Comparison of ENCODE assay signal across 13 cellular contexts in the genomic region with DNA sequence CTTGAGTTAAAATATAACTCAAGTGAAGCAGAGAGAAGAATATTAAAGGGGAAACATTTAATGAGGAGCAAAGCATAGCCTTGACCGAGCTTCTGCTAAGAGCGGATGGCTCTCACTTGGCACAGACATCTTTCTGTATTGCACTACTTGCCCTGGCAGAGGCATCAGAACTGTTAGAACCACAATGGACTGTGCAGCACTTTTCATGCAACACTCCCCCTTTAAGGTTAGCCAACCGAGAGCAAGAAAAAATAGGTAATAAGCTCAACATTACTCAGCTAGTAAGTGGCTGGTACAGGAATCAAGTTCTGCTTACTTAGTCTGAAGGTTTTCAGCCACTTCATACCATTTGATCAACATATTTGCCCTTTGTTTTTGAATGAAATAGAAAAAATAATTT. TPM values are rescaled to one million over a fixed set of nuclear protein-coding genes. Genes with fewer than 3 reads are reported as not detected.
DNase-seq lines count a peak whose midpoint lies in the region; ATAC-seq and TF ChIP-seq lines count a peak whose summit lies in the region.
"Had no signal": no experiment of that assay in that cellular context is flagged by ENCODE, and none has a peak within 500 bp of the region (broad histone marks: within the 10 kb centered on the region; RNA-seq: fewer than 3 reads in every experiment).

No MANE protein-coding gene starts in this region.

- H3K27ac ChIP-seq in lower lobe of right lung = peak overlapping the region; percentile 70
- peak overlapping the region; percentile 76 to 85 for H3K27ac ChIP-seq in tibial artery
- H3K27ac ChIP-seq: SK-N-MC had no signal

- H3K9me3 ChIP-seq in lower lobe of right lung (no peaks in the 10 kb centered on the region), tibial artery (no peaks in the 10 kb centered on the region)

- H3K4me1 ChIP-seq in lower lobe of right lung (peaks cover 83% of the 10 kb centered on the region), tibial artery (peaks cover 0 to 71% (median 64%) of the 10 kb centered on the region in 4 donors)

- H3K36me3 Mint-ChIP-seq in activated naive CD4-positive, alpha-beta T cell treated with anti-CD3 and anti-CD28 coated beads, Interleukin-2, amount 10 ng/mL, durations not matched to agents 7 days and 5 days = peaks cover 58% of the 10 kb centered on the region
- H3K36me3 Mint-ChIP-seq in activated CD8-positive, alpha-beta T cell treated with anti-CD3 and anti-CD28 coated beads for 36 hours (ENCODE audit: low read depth) = peaks cover 47% of the 10 kb centered on the region
- H3K36me3 Mint-ChIP-seq: WTC11 had no signal

- H3K36me3 ChIP-seq in lower lobe of right lung (no peaks in the 10 kb centered on the region), tibial artery (no peaks in the 10 kb centered on the region)

- POLR2A ChIA-PET in activated CD8-positive, alpha-beta T cell treated with anti-CD3 and anti-CD28 coated beads for 36 hours (lab: Charles Lee) = interaction anchor here (1.2 to 2.1 kb wide), 2 partner anchors 33 to 176 kb away, joined by 3 to 6 read pairs; a partner anchor contains a TSS

- DNase-seq in activated naive CD4-positive, alpha-beta T cell treated with anti-CD3 and anti-CD28 coated beads, Interleukin-2, amount 10 ng/mL, durations not matched to agents 7 days and 5 days = no peak
- DNase-seq in activated naive CD4-positive, alpha-beta T cell treated with Interleukin-2 at 50 U/mL for 16 hours = no peak
- DNase-seq in activated CD8-positive, alpha-beta T cell treated with anti-CD3 and anti-CD28 coated beads for 36 hours = no peak
- no peak for DNase-seq in lower lobe of right lung
- no peak for DNase-seq in tibial artery
- no peak for DNase-seq in NCI-H2029 treated with DMSO at 0.1 percent for 48 hours (lab: John Stamatoyannopoulos, UW)
- DNase-seq in NCI-H748 (lab: John Stamatoyannopoulos, UW; ENCODE audit: unreplicated experiment) = no peak
- no peak for DNase-seq in NCI-H774 (lab: John Stamatoyannopoulos, UW)
- DNase-seq: activated gamma-delta T cell treated with Interleukin-2 at 50 U/mL for 16 hours; H9; NK-92 treated with Interleukin-12 subunit alpha and Interleukin-12 subunit beta, amount 100 ng/mL, for 24 hours had no signal

- H3K27me3 ChIP-seq in lower lobe of right lung (ENCODE audit: low read depth) (no peaks in the 10 kb centered on the region), tibial artery (no peaks in the 10 kb centered on the region)

- peak overlapping the region; percentile 93 for H3K27ac Mint-ChIP-seq in activated naive CD4-positive, alpha-beta T cell treated with anti-CD3 and anti-CD28 coated beads, Interleukin-2, amount 10 ng/mL, durations not matched to agents 7 days and 5 days
- H3K27ac Mint-ChIP-seq in activated CD8-positive, alpha-beta T cell treated with anti-CD3 and anti-CD28 coated beads for 36 hours = peak overlapping the region; percentile 89
- H3K27ac Mint-ChIP-seq: H9, WTC11 had no signal

- H3K27me3 Mint-ChIP-seq in activated naive CD4-positive, alpha-beta T cell treated with anti-CD3 and anti-CD28 coated beads, Interleukin-2, amount 10 ng/mL, durations not matched to agents 7 days and 5 days = no peaks in the 10 kb centered on the region
- H3K27me3 Mint-ChIP-seq in activated CD8-positive, alpha-beta T cell treated with anti-CD3 and anti-CD28 coated beads for 36 hours = no peaks in the 10 kb centered on the region

- H3K4me3 ChIP-seq in lower lobe of right lung (no peak overlapping the region), tibial artery (no peak overlapping the region)
- H3K4me3 ChIP-seq: SK-N-MC had no signal

- intact Hi-C loops in activated CD8-positive, alpha-beta T cell treated with anti-CD3 and anti-CD28 coated beads for 36 hours (cut with micrococcal nuclease) = loop anchor here (5.0 kb wide), 2 partner anchors 34 to 51 kb away; no protein-coding TSS in a partner anchor
- intact Hi-C loops in lower lobe of right lung (cut with DNase I) (no loop called here), tibial artery (cut with DNase I; ENCODE audit: low total_unique reads) (no loop called here)

- peaks cover 91% of the 10 kb centered on the region for H3K4me1 Mint-ChIP-seq in activated naive CD4-positive, alpha-beta T cell treated with anti-CD3 and anti-CD28 coated beads, Interleukin-2, amount 10 ng/mL, durations not matched to agents 7 days and 5 days
- H3K4me1 Mint-ChIP-seq in activated CD8-positive, alpha-beta T cell treated with anti-CD3 and anti-CD28 coated beads for 36 hours (ENCODE audit: low read depth) = peaks cover 82% of the 10 kb centered on the region

- H3K9me3 Mint-ChIP-seq in activated naive CD4-positive, alpha-beta T cell treated with anti-CD3 and anti-CD28 coated beads, Interleukin-2, amount 10 ng/mL, durations not matched to agents 7 days and 5 days = peaks cover 6% of the 10 kb centered on the region
- H3K9me3 Mint-ChIP-seq in activated CD8-positive, alpha-beta T cell treated with anti-CD3 and anti-CD28 coated beads for 36 hours = peaks cover 4% of the 10 kb centered on the region
- H3K9me3 Mint-ChIP-seq: H9, WTC11 had no signal

- H3K4me3 Mint-ChIP-seq in activated naive CD4-positive, alpha-beta T cell treated with anti-CD3 and anti-CD28 coated beads, Interleukin-2, amount 10 ng/mL, durations not matched to agents 7 days and 5 days = peak overlapping the region; percentile 31
- no peak overlapping the region for H3K4me3 Mint-ChIP-seq in activated CD8-positive, alpha-beta T cell treated with anti-CD3 and anti-CD28 coated beads for 36 hours
- H3K4me3 Mint-ChIP-seq: H9, WTC11 had no signal

- TF ChIP-seq CTCF in activated CD8-positive, alpha-beta T cell treated with anti-CD3 and anti-CD28 coated beads for 36 hours (IDR thresholded peaks at IDR 0.05) = no peak
- TF ChIP-seq CTCF in lower lobe of right lung (IDR thresholded peaks at IDR 0.05) (no peak), tibial artery (IDR thresholded peaks at IDR 0.05) (no peak)

- CTCF ChIA-PET in activated naive CD4-positive, alpha-beta T cell treated with anti-CD3 and anti-CD28 coated beads, Interleukin-2, amount 10 ng/mL, durations not matched to agents 7 days and 5 days (lab: Charles Lee) = interaction anchor here (0.8 to 1.9 kb wide), 7 partner anchors 10 to 270 kb away, joined by 3 to 8 read pairs (median 4); no protein-coding TSS in a partner anchor
- CTCF ChIA-PET in activated CD8-positive, alpha-beta T cell treated with anti-CD3 and anti-CD28 coated beads for 36 hours (lab: Charles Lee) = interaction anchor here (1.4 kb wide), 2 partner anchors 24 to 33 kb away, joined by 3 to 4 read pairs; no protein-coding TSS in a partner anchor

- ATAC-seq in activated CD8-positive, alpha-beta T cell treated with anti-CD3 and anti-CD28 coated beads for 36 hours = no peak
- ATAC-seq in lower lobe of right lung = peak; percentile 6 to 34

RNA-seq across cellular contexts. Expression of a gene that starts 33.7 kb away (rescaled TPM):
- total RNA-seq in activated CD8-positive, alpha-beta T cell treated with anti-CD3 and anti-CD28 coated beads for 36 hours = 10 to 100 TPM; 27.1 to 28.7 TPM
- 40.6 TPM for total RNA-seq in lower lobe of right lung
